Comparison of ENCODE assay signal across 1 cellular context in the genomic region with DNA sequence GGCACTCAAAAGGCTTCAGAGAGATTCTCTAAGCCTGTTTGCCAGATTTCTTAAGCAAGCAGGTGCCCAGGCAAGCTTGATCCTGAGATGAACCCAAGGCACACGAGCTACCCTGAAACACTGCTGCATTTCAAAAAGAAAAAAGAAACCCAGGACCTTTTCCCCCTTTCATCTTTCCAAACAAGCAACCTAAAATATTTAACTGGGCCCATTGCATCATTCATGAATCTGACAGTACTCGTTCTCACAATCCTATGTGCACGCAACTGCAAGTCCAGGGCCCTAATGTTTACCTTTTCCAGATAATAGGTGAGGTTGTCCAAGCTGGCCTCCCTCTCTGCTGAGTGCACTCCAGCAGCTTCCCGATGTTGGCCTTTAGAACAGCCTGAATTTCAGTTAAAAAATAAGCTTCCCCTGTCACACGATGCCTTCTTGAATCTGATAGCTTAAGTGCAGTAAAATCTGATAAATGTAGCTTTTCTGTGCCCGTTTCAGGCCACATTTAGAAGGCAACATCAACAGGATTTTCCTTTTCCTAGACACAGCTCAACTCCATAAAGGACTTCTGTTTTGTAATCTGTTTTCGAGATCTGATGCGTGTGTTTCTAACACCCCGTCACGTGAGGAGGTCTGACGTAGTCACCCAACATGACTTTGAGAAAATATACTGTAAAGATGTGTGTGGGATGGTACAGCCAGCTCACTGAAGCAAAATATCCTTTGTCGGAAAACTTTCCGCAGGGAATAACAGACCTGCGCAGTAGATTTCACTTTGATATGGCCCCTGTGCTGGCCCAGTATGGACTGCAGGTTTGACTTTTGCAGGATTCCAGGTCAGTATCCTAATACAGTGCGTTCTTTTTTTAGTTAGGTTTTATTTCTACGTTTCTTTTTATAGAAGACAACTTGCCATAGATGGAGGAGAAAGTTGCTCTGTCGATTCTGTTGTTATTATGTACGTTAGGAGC.
TF ChIP-seq lines count a peak whose summit lies in the region.

No MANE protein-coding gene starts in this region.

TF ChIP-seq in GM23338, 12 proteins besides CTCF, POLR2A, EP300 and RAD21 (continued from another document):
- TF ChIP-seq, protein P1, sequence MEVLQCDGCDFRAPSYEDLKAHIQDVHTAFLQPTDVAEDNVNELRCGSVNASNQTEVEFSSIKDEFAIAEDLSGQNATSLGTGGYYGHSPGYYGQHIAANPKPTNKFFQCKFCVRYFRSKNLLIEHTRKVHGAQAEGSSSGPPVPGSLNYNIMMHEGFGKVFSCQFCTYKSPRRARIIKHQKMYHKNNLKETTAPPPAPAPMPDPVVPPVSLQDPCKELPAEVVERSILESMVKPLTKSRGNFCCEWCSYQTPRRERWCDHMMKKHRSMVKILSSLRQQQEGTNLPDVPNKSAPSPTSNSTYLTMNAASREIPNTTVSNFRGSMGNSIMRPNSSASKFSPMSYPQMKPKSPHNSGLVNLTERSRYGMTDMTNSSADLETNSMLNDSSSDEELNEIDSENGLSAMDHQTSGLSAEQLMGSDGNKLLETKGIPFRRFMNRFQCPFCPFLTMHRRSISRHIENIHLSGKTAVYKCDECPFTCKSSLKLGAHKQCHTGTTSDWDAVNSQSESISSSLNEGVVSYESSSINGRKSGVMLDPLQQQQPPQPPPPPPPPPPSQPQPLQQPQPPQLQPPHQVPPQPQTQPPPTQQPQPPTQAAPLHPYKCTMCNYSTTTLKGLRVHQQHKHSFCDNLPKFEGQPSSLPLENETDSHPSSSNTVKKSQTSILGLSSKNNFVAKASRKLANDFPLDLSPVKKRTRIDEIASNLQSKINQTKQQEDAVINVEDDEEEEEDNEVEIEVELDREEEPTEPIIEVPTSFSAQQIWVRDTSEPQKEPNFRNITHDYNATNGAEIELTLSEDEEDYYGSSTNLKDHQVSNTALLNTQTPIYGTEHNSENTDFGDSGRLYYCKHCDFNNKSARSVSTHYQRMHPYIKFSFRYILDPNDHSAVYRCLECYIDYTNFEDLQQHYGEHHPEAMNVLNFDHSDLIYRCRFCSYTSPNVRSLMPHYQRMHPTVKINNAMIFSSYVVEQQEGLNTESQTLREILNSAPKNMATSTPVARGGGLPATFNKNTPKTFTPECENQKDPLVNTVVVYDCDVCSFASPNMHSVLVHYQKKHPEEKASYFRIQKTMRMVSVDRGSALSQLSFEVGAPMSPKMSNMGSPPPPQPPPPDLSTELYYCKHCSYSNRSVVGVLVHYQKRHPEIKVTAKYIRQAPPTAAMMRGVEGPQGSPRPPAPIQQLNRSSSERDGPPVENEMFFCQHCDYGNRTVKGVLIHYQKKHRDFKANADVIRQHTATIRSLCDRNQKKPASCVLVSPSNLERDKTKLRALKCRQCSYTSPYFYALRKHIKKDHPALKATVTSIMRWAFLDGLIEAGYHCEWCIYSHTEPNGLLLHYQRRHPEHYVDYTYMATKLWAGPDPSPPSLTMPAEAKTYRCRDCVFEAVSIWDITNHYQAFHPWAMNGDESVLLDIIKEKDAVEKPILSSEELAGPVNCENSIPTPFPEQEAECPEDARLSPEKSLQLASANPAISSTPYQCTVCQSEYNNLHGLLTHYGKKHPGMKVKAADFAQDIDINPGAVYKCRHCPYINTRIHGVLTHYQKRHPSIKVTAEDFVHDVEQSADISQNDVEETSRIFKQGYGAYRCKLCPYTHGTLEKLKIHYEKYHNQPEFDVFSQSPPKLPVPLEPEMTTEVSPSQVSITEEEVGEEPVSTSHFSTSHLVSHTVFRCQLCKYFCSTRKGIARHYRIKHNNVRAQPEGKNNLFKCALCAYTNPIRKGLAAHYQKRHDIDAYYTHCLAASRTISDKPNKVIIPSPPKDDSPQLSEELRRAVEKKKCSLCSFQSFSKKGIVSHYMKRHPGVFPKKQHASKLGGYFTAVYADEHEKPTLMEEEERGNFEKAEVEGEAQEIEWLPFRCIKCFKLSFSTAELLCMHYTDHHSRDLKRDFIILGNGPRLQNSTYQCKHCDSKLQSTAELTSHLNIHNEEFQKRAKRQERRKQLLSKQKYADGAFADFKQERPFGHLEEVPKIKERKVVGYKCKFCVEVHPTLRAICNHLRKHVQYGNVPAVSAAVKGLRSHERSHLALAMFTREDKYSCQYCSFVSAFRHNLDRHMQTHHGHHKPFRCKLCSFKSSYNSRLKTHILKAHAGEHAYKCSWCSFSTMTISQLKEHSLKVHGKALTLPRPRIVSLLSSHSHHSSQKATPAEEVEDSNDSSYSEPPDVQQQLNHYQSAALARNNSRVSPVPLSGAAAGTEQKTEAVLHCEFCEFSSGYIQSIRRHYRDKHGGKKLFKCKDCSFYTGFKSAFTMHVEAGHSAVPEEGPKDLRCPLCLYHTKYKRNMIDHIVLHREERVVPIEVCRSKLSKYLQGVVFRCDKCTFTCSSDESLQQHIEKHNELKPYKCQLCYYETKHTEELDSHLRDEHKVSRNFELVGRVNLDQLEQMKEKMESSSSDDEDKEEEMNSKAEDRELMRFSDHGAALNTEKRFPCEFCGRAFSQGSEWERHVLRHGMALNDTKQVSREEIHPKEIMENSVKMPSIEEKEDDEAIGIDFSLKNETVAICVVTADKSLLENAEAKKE (CRISPR knock-in tag; IDR thresholded peaks at IDR 0.05), result no peak
- TF ChIP-seq, protein P2, sequence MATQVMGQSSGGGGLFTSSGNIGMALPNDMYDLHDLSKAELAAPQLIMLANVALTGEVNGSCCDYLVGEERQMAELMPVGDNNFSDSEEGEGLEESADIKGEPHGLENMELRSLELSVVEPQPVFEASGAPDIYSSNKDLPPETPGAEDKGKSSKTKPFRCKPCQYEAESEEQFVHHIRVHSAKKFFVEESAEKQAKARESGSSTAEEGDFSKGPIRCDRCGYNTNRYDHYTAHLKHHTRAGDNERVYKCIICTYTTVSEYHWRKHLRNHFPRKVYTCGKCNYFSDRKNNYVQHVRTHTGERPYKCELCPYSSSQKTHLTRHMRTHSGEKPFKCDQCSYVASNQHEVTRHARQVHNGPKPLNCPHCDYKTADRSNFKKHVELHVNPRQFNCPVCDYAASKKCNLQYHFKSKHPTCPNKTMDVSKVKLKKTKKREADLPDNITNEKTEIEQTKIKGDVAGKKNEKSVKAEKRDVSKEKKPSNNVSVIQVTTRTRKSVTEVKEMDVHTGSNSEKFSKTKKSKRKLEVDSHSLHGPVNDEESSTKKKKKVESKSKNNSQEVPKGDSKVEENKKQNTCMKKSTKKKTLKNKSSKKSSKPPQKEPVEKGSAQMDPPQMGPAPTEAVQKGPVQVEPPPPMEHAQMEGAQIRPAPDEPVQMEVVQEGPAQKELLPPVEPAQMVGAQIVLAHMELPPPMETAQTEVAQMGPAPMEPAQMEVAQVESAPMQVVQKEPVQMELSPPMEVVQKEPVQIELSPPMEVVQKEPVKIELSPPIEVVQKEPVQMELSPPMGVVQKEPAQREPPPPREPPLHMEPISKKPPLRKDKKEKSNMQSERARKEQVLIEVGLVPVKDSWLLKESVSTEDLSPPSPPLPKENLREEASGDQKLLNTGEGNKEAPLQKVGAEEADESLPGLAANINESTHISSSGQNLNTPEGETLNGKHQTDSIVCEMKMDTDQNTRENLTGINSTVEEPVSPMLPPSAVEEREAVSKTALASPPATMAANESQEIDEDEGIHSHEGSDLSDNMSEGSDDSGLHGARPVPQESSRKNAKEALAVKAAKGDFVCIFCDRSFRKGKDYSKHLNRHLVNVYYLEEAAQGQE (IDR thresholded peaks at IDR 0.05; ENCODE audit: unreplicated experiment), result no peak
- TF ChIP-seq NANOG (IDR thresholded peaks at IDR 0.05; ENCODE audit: borderline replicate concordance) (no peak), EZH2phosphoT487 (IDR thresholded peaks at IDR 0.05; ENCODE audit: unreplicated experiment) (no peak), ZNF114 (CRISPR knock-in tag; IDR thresholded peaks at IDR 0.05) (no peak), STAT1 (IDR thresholded peaks at IDR 0.05; ENCODE audit: unreplicated experiment) (no peak), JUNB (IDR thresholded peaks at IDR 0.05; ENCODE audit: unreplicated experiment) (no peak), ZNF331 (CRISPR knock-in tag; IDR thresholded peaks at IDR 0.05; ENCODE audit: low read depth) (no peak)
TF ChIP-seq in GM23338: peak in this region for 0.
